ENCODE assay signal across 8 cellular contexts in genomic region chr5:151757233-151758140, GRCh38. TPM values are rescaled to one million over a fixed set of nuclear protein-coding genes. Genes with fewer than 3 reads are reported as not detected.
DNase-seq lines count a peak whose midpoint lies in the region; ATAC-seq and TF ChIP-seq lines count a peak whose summit lies in the region.

No MANE protein-coding gene starts in this region.

- ATAC-seq in GM18498 (IDR thresholded peaks at IDR 0.05; ENCODE audit: unreplicated experiment), result peak; percentile 37
- ATAC-seq in HG02970 (IDR thresholded peaks at IDR 0.05; ENCODE audit: low FRiP score, unreplicated experiment), result peak; percentile 14
- ATAC-seq in naive B cell (ENCODE audit: low read depth in 2 of 2), result peak in 1 of 2 donors; percentile 22

- peak overlapping the region; percentile 90 to 96 (median 92) for H3K4me3 Mint-ChIP-seq in naive B cell

- no peak for TF ChIP-seq CTCF in VCaP (conservative IDR thresholded peaks at IDR 0.05)

- peaks cover 0 to 5% of the 10 kb centered on the region in 2 donors for H3K36me3 Mint-ChIP-seq in naive B cell

- no peaks in the 10 kb centered on the region for H3K9me3 Mint-ChIP-seq in naive B cell

- peak overlapping the region; percentile 82 for H3K27ac ChIP-seq in VCaP

- DNase-seq in effector CD4-positive, alpha-beta T cell, result peak; percentile 25
- DNase-seq in naive B cell (no peak), inferior parietal cortex (ENCODE audit: extremely low spot score) (no peak), NCI-H526 treated with DMSO at 0.1 percent for 48 hours (lab: John Stamatoyannopoulos, UW) (no peak), NCI-H2107 (lab: John Stamatoyannopoulos, UW) (no peak)

- H3K27me3 Mint-ChIP-seq in naive B cell, result no peaks in the 10 kb centered on the region

- H3K4me1 Mint-ChIP-seq in naive B cell, result peaks cover 21 to 44% (median 38%) of the 10 kb centered on the region in 3 donors

- H3K27ac Mint-ChIP-seq in naive B cell, result peak overlapping the region in 5 of 6 donors; percentile 14 to 98 (median 81)

RNA-seq across cellular contexts. Expression of gene ATOX1, which starts 0.9 kb away (rescaled TPM):
- polyA plus RNA-seq in naive B cell (ENCODE audit: low read depth in 6 of 6), result 10 to 100 TPM; 51.7 to 74.8 (median 59.4) TPM

RNA-seq across cellular contexts. Expression of gene G3BP1, which starts 14.3 kb away (rescaled TPM):
- polyA plus RNA-seq in naive B cell (ENCODE audit: low read depth in 6 of 6), result 100 to 1,000 TPM in 5 of 6 donors, 10 to 100 TPM in 1; 93.9 to 151 (median 135) TPM
